ENCODE assay signal across 2 cellular contexts in the genomic region with DNA sequence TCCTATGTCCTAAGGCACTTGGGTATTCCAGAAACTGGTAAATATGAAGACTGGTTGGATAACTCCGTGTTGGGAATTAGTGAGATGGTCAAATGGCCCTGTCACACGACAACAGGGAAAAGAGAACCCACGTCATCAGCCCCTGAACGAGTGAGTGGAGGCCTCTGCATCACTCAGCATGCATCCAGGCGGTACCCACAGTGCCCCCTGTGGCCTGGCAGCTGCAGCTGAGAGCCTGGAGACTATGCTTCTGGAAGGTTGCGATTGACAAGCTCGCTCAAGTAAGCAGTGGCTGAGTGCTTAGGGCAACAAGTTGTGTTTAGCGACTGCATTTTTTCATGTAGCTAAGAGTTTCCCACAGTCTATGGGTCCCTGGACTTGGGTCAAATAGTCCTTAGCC.
TF ChIP-seq lines count a peak whose summit lies in the region.

No MANE protein-coding gene starts in this region.

TF ChIP-seq in HCT116, 20 proteins besides CTCF, POLR2A, EP300 and RAD21:
- no peak for TF ChIP-seq EZH2phosphoT487 (IDR thresholded peaks at IDR 0.05; ENCODE audit: borderline replicate concordance)
- TF ChIP-seq SP1 (IDR thresholded peaks at IDR 0.05; ENCODE audit: low read depth): no peak
- TF ChIP-seq JUND (IDR thresholded peaks at IDR 0.05): no peak
- no peak for TF ChIP-seq CEBPB (IDR thresholded peaks at IDR 0.05; ENCODE audit: low read depth)

TF ChIP-seq in H1, 55 proteins besides CTCF, POLR2A, EP300 and RAD21:
- TF ChIP-seq CREB1 (IDR thresholded peaks at IDR 0.05) (0 out of 2 replicates have a peak, but pooled peaks have one; percentile 12), MAFK (IDR thresholded peaks at IDR 0.05; ENCODE audit: low read depth, low read length) (no peak), BACH1 (IDR thresholded peaks at IDR 0.05; ENCODE audit: low read length) (no peak)
- TF ChIP-seq, protein P1, sequence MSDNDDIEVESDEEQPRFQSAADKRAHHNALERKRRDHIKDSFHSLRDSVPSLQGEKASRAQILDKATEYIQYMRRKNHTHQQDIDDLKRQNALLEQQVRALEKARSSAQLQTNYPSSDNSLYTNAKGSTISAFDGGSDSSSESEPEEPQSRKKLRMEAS (IDR thresholded peaks at IDR 0.05): 0 out of 2 replicates have a peak, but pooled peaks have one; percentile 39
